2 cellular contexts compared by ENCODE assay signal in genomic region chr15:74413350-74414080, GRCh38.
A peak's percentile ranks its signal among the peaks of the same experiment; 100 is the strongest.
TF ChIP-seq lines count a peak whose summit lies in the region.

No MANE protein-coding gene starts in this region.

TF ChIP-seq in IMR-90, 13 proteins besides CTCF, POLR2A, EP300 and RAD21:
- TF ChIP-seq SMC3 (IDR thresholded peaks at IDR 0.05; ENCODE audit: low read depth, low read length) (no peak), FOS (IDR thresholded peaks at IDR 0.05; ENCODE audit: low read depth, low read length) (no peak), MXI1 (IDR thresholded peaks at IDR 0.05; ENCODE audit: borderline replicate concordance, low read depth, low read length) (no peak)
TF ChIP-seq in IMR-90: peak in this region for 0.

TF ChIP-seq in GM12878, 131 proteins besides CTCF, POLR2A, EP300 and RAD21:
- TF ChIP-seq JUND (IDR thresholded peaks at IDR 0.05; ENCODE audit: low read depth, low read length) (no peak), POLR2AphosphoS5 (IDR thresholded peaks at IDR 0.05; ENCODE audit: low read length) (peak; percentile 3; the same call in 1 of the 2 replicates)
TF ChIP-seq in GM12878: peak in this region for 1.
